In genomic region chr2:169479257-169480078, GRCh38 we compare ENCODE assay signal across 8 cellular contexts. TPM values are rescaled to one million over a fixed set of nuclear protein-coding genes. Genes with fewer than 3 reads are reported as not detected.
DNase-seq lines count a peak whose midpoint lies in the region; ATAC-seq and TF ChIP-seq lines count a peak whose summit lies in the region.

TSS of gene BBS5 (plus strand) at chr2:169479494. CDS start at chr2:169479554, 60 bp downstream.

- no peak within 1 kb of the TSS for H3K27ac Mint-ChIP-seq in activated CD4-positive, alpha-beta memory T cell treated with anti-CD3 and anti-CD28 coated beads for 36 hours

- H3K36me3 Mint-ChIP-seq in activated CD4-positive, alpha-beta memory T cell treated with anti-CD3 and anti-CD28 coated beads for 36 hours: no peaks in the 10 kb centered on the region

- CTCF ChIA-PET in activated CD4-positive, alpha-beta memory T cell treated with anti-CD3 and anti-CD28 coated beads for 36 hours (lab: Charles Lee): interaction anchor here (0.8 to 1.7 kb wide), 11 partner anchors 9 to 289 kb away, joined by 3 to 9 read pairs (median 5); partner anchors contain the start of gene LRP2

- H3K4me1 Mint-ChIP-seq in activated CD4-positive, alpha-beta memory T cell treated with anti-CD3 and anti-CD28 coated beads for 36 hours (ENCODE audit: low read depth): peaks cover 13% of the 10 kb centered on the region

- DNase-seq in AG09319 (ENCODE audit: extremely low read depth, low read depth): peak; percentile 59
- peak; percentile 44 to 94 for DNase-seq in NCI-H526 (lab: John Stamatoyannopoulos, UW)
- DNase-seq in activated CD4-positive, alpha-beta memory T cell treated with anti-CD3 and anti-CD28 coated beads for 36 hours: peak; percentile 87
- DNase-seq in lower lobe of right lung: peak; percentile 90
- DNase-seq in stimulated activated CD4-positive, alpha-beta T cell treated with anti-CD3 and anti-CD28 coated beads, TNF-alpha, amount 100 ng/mL, for 1 hour (ENCODE audit: low read depth in 3 of 3, low spot score in 1 of 3): peak in 2 of 3 donors; percentile 29 to 59

- H3K4me3 ChIP-seq in ectodermal cell (ENCODE audit: insufficient read depth, low read depth, low read length) (peak within 1 kb of the TSS; percentile 71), lower lobe of right lung (peak within 1 kb of the TSS; percentile 76)

- H3K9me3 ChIP-seq in ectodermal cell (ENCODE audit: control insufficient read depth, low read length) (no peaks in the 10 kb centered on the region), lower lobe of right lung (no peaks in the 10 kb centered on the region)

- ATAC-seq in GM19025 (IDR thresholded peaks at IDR 0.05; ENCODE audit: low read depth, unreplicated experiment): peak; percentile 94
- ATAC-seq in HG03342 (IDR thresholded peaks at IDR 0.05; ENCODE audit: unreplicated experiment): peak; percentile 96
- peak; percentile 96 to 98 for ATAC-seq in lower lobe of right lung

- TF ChIP-seq CTCF in AG09319 (IDR thresholded peaks at IDR 0.05; ENCODE audit: low read depth, low read length): peak; percentile 58
- TF ChIP-seq CTCF in lower lobe of right lung (IDR thresholded peaks at IDR 0.05): peak; percentile 47

- 2% methylated on average over 71 of the region's 71 CpGs for WGBS in ectodermal cell, 2 experiments

- peak within 1 kb of the TSS; percentile 87 for H3K4me3 Mint-ChIP-seq in activated CD4-positive, alpha-beta memory T cell treated with anti-CD3 and anti-CD28 coated beads for 36 hours

- H3K27ac ChIP-seq in ectodermal cell (ENCODE audit: insufficient read depth, low read depth, low read length, poor library complexity, severe bottlenecking) (no peak within 1 kb of the TSS), lower lobe of right lung (peak within 1 kb of the TSS; percentile 72)

- peaks cover 4% of the 10 kb centered on the region for H3K36me3 ChIP-seq in ectodermal cell (ENCODE audit: control insufficient read depth, insufficient read depth, low read length)
- H3K36me3 ChIP-seq in lower lobe of right lung: peaks cover 16% of the 10 kb centered on the region

- POLR2A ChIA-PET in activated CD4-positive, alpha-beta memory T cell treated with anti-CD3 and anti-CD28 coated beads for 36 hours (lab: Charles Lee): interaction anchor here (1.0 to 1.4 kb wide), 4 partner anchors 15 to 355 kb away, joined by 3 to 5 read pairs (median 4); partner anchors contain the start of gene FASTKD1

- intact Hi-C loops in activated CD4-positive, alpha-beta memory T cell treated with anti-CD3 and anti-CD28 coated beads for 36 hours (cut with micrococcal nuclease): loop anchor here (1.0 to 10.0 kb wide), 4 partner anchors 93 to 375 kb away; partner anchors contain the start of genes FASTKD1, LRP2 and SSB
- intact Hi-C loops in lower lobe of right lung (cut with DNase I): no loop called here

- H3K27me3 ChIP-seq in ectodermal cell (ENCODE audit: control insufficient read depth, insufficient read depth, low read length, poor library complexity, severe bottlenecking) (peaks cover 28% of the 10 kb centered on the region), lower lobe of right lung (ENCODE audit: low read depth) (no peaks in the 10 kb centered on the region)

- H3K4me1 ChIP-seq in ectodermal cell (ENCODE audit: control insufficient read depth, insufficient read depth, low read length): no peaks in the 10 kb centered on the region
- peaks cover 8% of the 10 kb centered on the region for H3K4me1 ChIP-seq in lower lobe of right lung

- no peaks in the 10 kb centered on the region for H3K9me3 Mint-ChIP-seq in activated CD4-positive, alpha-beta memory T cell treated with anti-CD3 and anti-CD28 coated beads for 36 hours

- no peaks in the 10 kb centered on the region for H3K27me3 Mint-ChIP-seq in activated CD4-positive, alpha-beta memory T cell treated with anti-CD3 and anti-CD28 coated beads for 36 hours

RNA-seq across cellular contexts. Expression of gene BBS5, which starts in this region (rescaled TPM):
- 1 to 10 TPM; 2.4 to 3.4 TPM for total RNA-seq in activated CD4-positive, alpha-beta memory T cell treated with anti-CD3 and anti-CD28 coated beads for 36 hours
- polyA plus RNA-seq in ectodermal cell (2013, experiment 1 of 4): 11.9 TPM
- polyA plus RNA-seq in ectodermal cell (2013, experiment 2 of 4): 10.6 TPM
- polyA plus RNA-seq in ectodermal cell (2013, experiment 3 of 4): 7.4 TPM
- polyA plus RNA-seq in ectodermal cell (2013, experiment 4 of 4): 8.7 TPM
- total RNA-seq in lower lobe of right lung: 7.0 TPM
